In the genomic region with DNA sequence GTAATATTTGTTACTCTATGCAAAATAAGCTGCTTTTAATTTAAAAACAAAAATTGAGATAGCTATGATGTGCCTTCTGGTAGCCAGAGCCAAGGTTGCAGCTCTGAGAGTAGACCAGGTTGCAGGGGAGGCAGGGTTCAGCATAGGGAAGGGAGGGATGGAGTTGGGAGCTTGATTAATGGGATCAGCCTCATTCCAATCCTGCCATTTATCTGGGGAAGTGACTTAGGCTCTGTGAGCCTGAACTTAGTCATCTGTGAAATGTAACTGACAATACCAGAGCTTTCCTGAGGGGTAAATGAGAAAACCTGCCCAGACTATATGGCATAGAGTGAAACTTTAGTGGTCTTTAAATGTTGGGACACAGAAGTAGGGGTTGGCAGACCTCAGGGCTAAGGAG, we compare ENCODE assay signal across 28 cellular contexts. TPM values are rescaled to one million over a fixed set of nuclear protein-coding genes. Genes with fewer than 3 reads are reported as not detected.
"Had no signal": no experiment of that assay in that cellular context is flagged by ENCODE, and none has a peak within 500 bp of the region (broad histone marks: within the 10 kb centered on the region; RNA-seq: fewer than 3 reads in every experiment).

No MANE protein-coding gene starts in this region.

- H3K27ac ChIP-seq: coronary artery, esophagus squamous epithelium, ovary, psoas muscle, sigmoid colon, thoracic aorta, tibial nerve, upper lobe of left lung had no signal

- H3K4me1 ChIP-seq: esophagus squamous epithelium, psoas muscle, sigmoid colon, tibial nerve, upper lobe of left lung had no signal

- DNase-seq: dermis blood vessel endothelial cell; effector memory CD4-positive, alpha-beta T cell; erythroblast; esophagus squamous epithelium; hypothalamus; immature natural killer cell; islet precursor cell; kidney glomerular epithelial cell; left colon; left ventricle myocardium superior; mucosa of descending colon; naive B cell; nucleus accumbens; ovary; posterior cingulate gyrus; psoas muscle; right cardiac atrium; sigmoid colon; stimulated activated CD4-positive, alpha-beta T cell treated with anti-CD3 and anti-CD28 coated beads, Interleukin-2, amount 100 ng/mL, for 24 hours; stimulated activated CD4-positive, alpha-beta T cell treated with anti-CD3 and anti-CD28 coated beads, Interleukin-4, amount 100 ng/mL, for 24 hours; stimulated activated naive CD4-positive, alpha-beta T cell treated with Interleukin-2 at 50 U/mL for 16 hours; substantia nigra; upper lobe of left lung had no signal

- H3K36me3 ChIP-seq: esophagus squamous epithelium, ovary, sigmoid colon, thoracic aorta, tibial nerve, upper lobe of left lung had no signal

- H3K27me3 ChIP-seq: esophagus squamous epithelium, ovary, sigmoid colon, upper lobe of left lung had no signal

- H3K4me3 ChIP-seq: coronary artery, esophagus squamous epithelium, lung, mucosa of descending colon, ovary, psoas muscle, sigmoid colon, thoracic aorta, tibial nerve, upper lobe of left lung had no signal

RNA-seq across cellular contexts. Expression of a gene that starts 19.3 kb away (rescaled TPM):
- total RNA-seq: dermis blood vessel endothelial cell, left ventricle myocardium superior, psoas muscle, skeletal muscle tissue had no signal
- polyA plus RNA-seq: immature natural killer cell, ovary had no signal
